30 cellular contexts compared by ENCODE assay signal in genomic region chr3:9129366-9129765, GRCh38.
"Had no signal": no experiment of that assay in that cellular context is flagged by ENCODE, and none has a peak within 500 bp of the region (broad histone marks: within the 10 kb centered on the region; RNA-seq: fewer than 3 reads in every experiment).

No MANE protein-coding gene starts in this region.

- H3K27ac ChIP-seq: body of pancreas, breast epithelium, cardiac muscle cell, colonic mucosa, epithelial cell of prostate, esophagus squamous epithelium had no signal

- H3K36me3 Mint-ChIP-seq: activated naive CD4-positive, alpha-beta T cell treated with anti-CD3 and anti-CD28 coated beads, Interleukin-2, amount 10 ng/mL, durations not matched to agents 7 days and 5 days; activated naive CD4-positive, alpha-beta T cell treated with anti-CD3 and anti-CD28 coated beads, Interleukin-2, amount 50 U/mL, for 72 hours; activated naive CD8-positive, alpha-beta T cell treated with anti-CD3 and anti-CD28 coated beads, Interleukin-2, amount 10 ng/mL, durations not matched to agents 7 days and 5 days; WTC11 had no signal

- H3K27me3 ChIP-seq: body of pancreas, breast epithelium, colonic mucosa, esophagus squamous epithelium had no signal

- H3K4me3 Mint-ChIP-seq: activated CD4-positive, alpha-beta memory T cell treated with anti-CD3 and anti-CD28 coated beads, Interleukin-2, amount 10 ng/mL, durations not matched to agents 7 days and 5 days; activated CD4-positive, alpha-beta T cell treated with anti-CD3 and anti-CD28 coated beads, Interleukin-2, amount 10 ng/mL, durations not matched to agents 7 days and 5 days; activated naive CD4-positive, alpha-beta T cell treated with anti-CD3 and anti-CD28 coated beads, Interleukin-2, amount 10 ng/mL, durations not matched to agents 7 days and 5 days; activated naive CD8-positive, alpha-beta T cell treated with anti-CD3 and anti-CD28 coated beads, Interleukin-2, amount 10 ng/mL, durations not matched to agents 7 days and 5 days; activated T-cell treated with anti-CD3 and anti-CD28 coated beads, Interleukin-2, amount 50 U/mL, for 24 hours; activated T-cell treated with anti-CD3 and anti-CD28 coated beads, Interleukin-2, amount 50 U/mL, for 72 hours; T-helper 17 cell; WTC11 had no signal

- H3K9me3 Mint-ChIP-seq: activated CD4-positive, alpha-beta memory T cell treated with anti-CD3 and anti-CD28 coated beads, Interleukin-2, amount 10 ng/mL, durations not matched to agents 7 days and 5 days; activated CD4-positive, alpha-beta T cell treated with anti-CD3 and anti-CD28 coated beads, Interleukin-2, amount 10 ng/mL, durations not matched to agents 7 days and 5 days; activated naive CD4-positive, alpha-beta T cell treated with anti-CD3 and anti-CD28 coated beads, Interleukin-2, amount 10 ng/mL, durations not matched to agents 7 days and 5 days; activated naive CD4-positive, alpha-beta T cell treated with anti-CD3 and anti-CD28 coated beads, Interleukin-2, amount 50 U/mL, for 72 hours; activated naive CD8-positive, alpha-beta T cell treated with anti-CD3 and anti-CD28 coated beads, Interleukin-2, amount 10 ng/mL, durations not matched to agents 7 days and 5 days; activated T-cell treated with anti-CD3 and anti-CD28 coated beads, Interleukin-2, amount 50 U/mL, for 24 hours; activated T-cell treated with anti-CD3 and anti-CD28 coated beads, Interleukin-2, amount 50 U/mL, for 72 hours; WTC11 had no signal

- DNase-seq: activated CD4-positive, alpha-beta memory T cell treated with anti-CD3 and anti-CD28 coated beads, Interleukin-2, amount 10 ng/mL, durations not matched to agents 7 days and 5 days; activated CD4-positive, alpha-beta T cell treated with anti-CD3 and anti-CD28 coated beads for 1 hour; activated CD4-positive, alpha-beta T cell treated with anti-CD3 and anti-CD28 coated beads for 4 hours; activated CD4-positive, alpha-beta T cell treated with anti-CD3 and anti-CD28 coated beads, Interleukin-2, amount 10 ng/mL, durations not matched to agents 7 days and 5 days; activated CD4-positive, alpha-beta T cell treated with anti-CD3 and anti-CD28 coated beads, Interleukin-2, amount 50 U/mL, for 4 hours; activated CD8-positive, alpha-beta memory T cell treated with anti-CD3 and anti-CD28 coated beads, Interleukin-2, amount 50 U/mL, for 48 hours; activated gamma-delta T cell; activated naive CD4-positive, alpha-beta T cell; activated naive CD4-positive, alpha-beta T cell treated with anti-CD3 and anti-CD28 coated beads, Interleukin-2, amount 10 ng/mL, durations not matched to agents 7 days and 5 days; activated naive CD8-positive, alpha-beta T cell treated with anti-CD3 and anti-CD28 coated beads, Interleukin-2, amount 10 ng/mL, durations not matched to agents 7 days and 5 days; activated T-cell treated with anti-CD3 and anti-CD28 coated beads for 4 hours; activated T-cell treated with anti-CD3 and anti-CD28 coated beads, Interleukin-2, amount 50 U/mL, for 24 hours; activated T-cell treated with anti-CD3 and anti-CD28 coated beads, Interleukin-2, amount 50 U/mL, for 72 hours; amniotic stem cell; anterior cingulate cortex; body of pancreas; central memory CD4-positive, alpha-beta T cell; cerebellar nuclear complex; colonic mucosa; effector CD8-positive, alpha-beta T cell; esophagus squamous epithelium; foreskin fibroblast; head of caudate nucleus; T-helper 1 cell; T-helper 17 cell had no signal

- H3K4me1 Mint-ChIP-seq: activated CD4-positive, alpha-beta memory T cell treated with anti-CD3 and anti-CD28 coated beads, Interleukin-2, amount 10 ng/mL, durations not matched to agents 7 days and 5 days; T-helper 17 cell had no signal

- H3K9me3 ChIP-seq: body of pancreas, breast epithelium, colonic mucosa, esophagus squamous epithelium had no signal

- H3K27me3 Mint-ChIP-seq: activated T-cell treated with anti-CD3 and anti-CD28 coated beads, Interleukin-2, amount 50 U/mL, for 24 hours had no signal

- H3K4me3 ChIP-seq: body of pancreas, breast epithelium, cardiac muscle cell, colonic mucosa, esophagus squamous epithelium had no signal

- H3K36me3 ChIP-seq: breast epithelium, cardiac muscle cell, colonic mucosa had no signal

- ATAC-seq: activated naive CD4-positive, alpha-beta T cell treated with anti-CD3 and anti-CD28 coated beads, Interleukin-2, amount 50 U/mL, for 72 hours; activated T-cell treated with anti-CD3 and anti-CD28 coated beads, Interleukin-2, amount 50 U/mL, for 72 hours; body of pancreas; T-helper 17 cell; WTC11 had no signal

- H3K27ac Mint-ChIP-seq: activated CD4-positive, alpha-beta memory T cell treated with anti-CD3 and anti-CD28 coated beads, Interleukin-2, amount 10 ng/mL, durations not matched to agents 7 days and 5 days; activated CD4-positive, alpha-beta T cell treated with anti-CD3 and anti-CD28 coated beads, Interleukin-2, amount 10 ng/mL, durations not matched to agents 7 days and 5 days; activated naive CD4-positive, alpha-beta T cell treated with anti-CD3 and anti-CD28 coated beads, Interleukin-2, amount 10 ng/mL, durations not matched to agents 7 days and 5 days; activated naive CD4-positive, alpha-beta T cell treated with anti-CD3 and anti-CD28 coated beads, Interleukin-2, amount 50 U/mL, for 72 hours; activated naive CD8-positive, alpha-beta T cell treated with anti-CD3 and anti-CD28 coated beads, Interleukin-2, amount 10 ng/mL, durations not matched to agents 7 days and 5 days; activated T-cell treated with anti-CD3 and anti-CD28 coated beads, Interleukin-2, amount 50 U/mL, for 24 hours; activated T-cell treated with anti-CD3 and anti-CD28 coated beads, Interleukin-2, amount 50 U/mL, for 72 hours; T-helper 17 cell; WTC11 had no signal
